In genomic region chr16:19269098-19269497, GRCh38 we compare ENCODE assay signal across 30 cellular contexts. TPM values are rescaled to one million over a fixed set of nuclear protein-coding genes. Genes with fewer than 3 reads are reported as not detected.
"Had no signal": no experiment of that assay in that cellular context is flagged by ENCODE, and none has a peak within 500 bp of the region (broad histone marks: within the 10 kb centered on the region; RNA-seq: fewer than 3 reads in every experiment).

No MANE protein-coding gene starts in this region.

- H3K79me2 ChIP-seq: parathyroid adenoma had no signal

- H3K27me3 ChIP-seq: breast epithelium, esophagus muscularis mucosa, foreskin keratinocyte, heart left ventricle, suprapubic skin, tibial artery had no signal

- H2AFZ ChIP-seq: parathyroid adenoma had no signal

- H3K9ac ChIP-seq: parathyroid adenoma had no signal

- DNase-seq: activated CD4-positive, alpha-beta T cell treated with anti-CD3 and anti-CD28 coated beads for 36 hours; activated CD4-positive, CD25-positive, alpha-beta regulatory T cell; activated CD8-positive, alpha-beta T cell treated with anti-CD3 and anti-CD28 coated beads, Interleukin-2, amount 10 ng/mL, durations not matched to agents 7 days and 5 days; activated naive CD4-positive, alpha-beta T cell; activated T-cell treated with anti-CD3 and anti-CD28 coated beads for 4 hours; activated T-cell treated with anti-CD3 and anti-CD28 coated beads, Interleukin-2, amount 50 U/mL, for 72 hours; central memory CD4-positive, alpha-beta T cell; foreskin keratinocyte; heart left ventricle; hypothalamus; immature natural killer cell; kidney; left colon; mesenchymal stem cell; naive thymus-derived CD8-positive, alpha-beta T cell; nucleus accumbens; psoas muscle; stimulated activated CD4-positive, alpha-beta T cell treated with anti-CD3 and anti-CD28 coated beads, Interleukin-2, amount 100 ng/mL, for 24 hours; stimulated activated naive CD4-positive, alpha-beta T cell; tibial artery had no signal

- H3K4me1 ChIP-seq: breast epithelium, esophagus muscularis mucosa, foreskin keratinocyte, heart left ventricle, parathyroid adenoma, psoas muscle, suprapubic skin, tibial artery had no signal

- H3K4me3 ChIP-seq: breast epithelium, esophagus muscularis mucosa, heart left ventricle, psoas muscle, smooth muscle cell, suprapubic skin, tibial artery had no signal

- H3K4me2 ChIP-seq: smooth muscle cell had no signal

- H3K36me3 Mint-ChIP-seq: immature natural killer cell had no signal

- H3K36me3 ChIP-seq: breast epithelium, heart left ventricle, suprapubic skin had no signal

- H3K4me3 Mint-ChIP-seq: activated CD4-positive, alpha-beta T cell treated with anti-CD3 and anti-CD28 coated beads for 36 hours; activated CD8-positive, alpha-beta T cell treated with anti-CD3 and anti-CD28 coated beads, Interleukin-2, amount 10 ng/mL, durations not matched to agents 7 days and 5 days; activated T-cell treated with anti-CD3 and anti-CD28 coated beads, Interleukin-2, amount 50 U/mL, for 72 hours; immature natural killer cell; naive thymus-derived CD8-positive, alpha-beta T cell; neural crest cell had no signal

- FAIRE-seq: kidney had no signal

- H3K4me1 Mint-ChIP-seq: activated CD4-positive, alpha-beta T cell treated with anti-CD3 and anti-CD28 coated beads for 36 hours; immature natural killer cell; naive thymus-derived CD8-positive, alpha-beta T cell; neural crest cell had no signal

- H3K9me3 ChIP-seq: esophagus muscularis mucosa, psoas muscle, suprapubic skin, tibial artery had no signal

- H3K27ac Mint-ChIP-seq: activated CD4-positive, alpha-beta T cell treated with anti-CD3 and anti-CD28 coated beads for 36 hours; activated naive CD4-positive, alpha-beta T cell treated with anti-CD3 and anti-CD28 coated beads, Interleukin-2, amount 50 U/mL, for 72 hours; activated T-cell treated with anti-CD3 and anti-CD28 coated beads, Interleukin-2, amount 50 U/mL, for 72 hours; immature natural killer cell; naive thymus-derived CD8-positive, alpha-beta T cell had no signal

- H3K27ac ChIP-seq: breast epithelium, esophagus muscularis mucosa, foreskin keratinocyte, heart left ventricle, parathyroid adenoma, psoas muscle, suprapubic skin, tibial artery had no signal

- ATAC-seq: activated CD4-positive, alpha-beta T cell treated with anti-CD3 and anti-CD28 coated beads for 36 hours; activated CD8-positive, alpha-beta T cell treated with anti-CD3 and anti-CD28 coated beads, Interleukin-2, amount 10 ng/mL, durations not matched to agents 7 days and 5 days; activated naive CD4-positive, alpha-beta T cell treated with anti-CD3 and anti-CD28 coated beads, Interleukin-2, amount 50 U/mL, for 72 hours; activated T-cell treated with anti-CD3 and anti-CD28 coated beads, Interleukin-2, amount 50 U/mL, for 72 hours; foreskin keratinocyte; heart left ventricle; left colon; naive thymus-derived CD8-positive, alpha-beta T cell; psoas muscle had no signal

RNA-seq across cellular contexts. Expression of gene CLEC19A, which starts 16.4 kb away (rescaled TPM):
- total RNA-seq: activated CD4-positive, alpha-beta T cell treated with anti-CD3 and anti-CD28 coated beads for 36 hours; activated CD8-positive, alpha-beta T cell treated with anti-CD3 and anti-CD28 coated beads, Interleukin-2, amount 10 ng/mL, durations not matched to agents 7 days and 5 days; activated naive CD4-positive, alpha-beta T cell treated with anti-CD3 and anti-CD28 coated beads, Interleukin-2, amount 50 U/mL, for 72 hours; activated T-cell treated with anti-CD3 and anti-CD28 coated beads, Interleukin-2, amount 50 U/mL, for 72 hours; esophagus muscularis mucosa; foreskin keratinocyte; heart left ventricle; kidney; left colon; liver; naive thymus-derived CD8-positive, alpha-beta T cell; neural crest cell; psoas muscle; smooth muscle cell; suprapubic skin; T-helper 2 cell treated with Interferon-gamma antibody and Interleukin-4, amounts not matched to agents 100 ng/mL and 5 ng/mL, for 36 hours; ureter had no signal
- polyA plus RNA-seq: foreskin keratinocyte; heart left ventricle; immature natural killer cell; liver; naive thymus-derived CD8-positive, alpha-beta T cell; psoas muscle; smooth muscle cell had no signal
